23 cellular contexts compared by ENCODE assay signal in the genomic region with DNA sequence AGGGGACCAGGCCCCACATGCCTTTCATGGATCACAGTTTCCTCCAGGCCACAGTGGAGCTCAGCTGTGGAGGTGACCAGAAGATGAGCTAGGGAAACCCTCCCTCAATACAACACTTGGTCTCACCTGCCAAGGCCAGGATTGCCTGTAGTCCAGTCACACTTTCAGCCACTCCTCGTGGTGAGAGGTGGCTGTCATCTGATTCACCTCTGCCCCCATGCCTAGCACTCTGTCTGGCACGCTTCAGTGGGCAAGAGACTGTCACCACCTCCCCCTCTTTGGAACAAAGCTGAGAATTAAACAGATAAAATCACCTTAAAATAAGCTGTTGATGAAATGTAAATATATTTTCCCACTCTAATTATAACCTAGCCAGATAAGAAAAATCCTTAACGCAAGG. TPM values are rescaled to one million over a fixed set of nuclear protein-coding genes. Genes with fewer than 3 reads are reported as not detected.
DNase-seq lines count a peak whose midpoint lies in the region; ATAC-seq, FAIRE-seq and TF ChIP-seq lines count a peak whose summit lies in the region.
"Had no signal": no experiment of that assay in that cellular context is flagged by ENCODE, and none has a peak within 500 bp of the region (broad histone marks: within the 10 kb centered on the region; RNA-seq: fewer than 3 reads in every experiment).

No MANE protein-coding gene starts in this region.

- no peaks in the 10 kb centered on the region for H3K9me3 Mint-ChIP-seq in nephron progenitor cell
- H3K9me3 Mint-ChIP-seq: stimulated activated memory B cell treated with anti-CD40 and anti-IgM and Interleukin-4, amounts not matched to agents 10 μg/mL and 1 μg/mL and 100 μg/mL, for 72 hours had no signal

- TF ChIP-seq EP300 in GM12878 (IDR thresholded peaks at IDR 0.05; ENCODE audit: borderline replicate concordance in 1 of 2, control insufficient read depth in 1 of 2, low read depth in 2 of 2, low read length in 2 of 2): no peak

- no peaks in the 10 kb centered on the region for H3K36me3 Mint-ChIP-seq in nephron progenitor cell (ENCODE audit: low read depth)
- H3K36me3 Mint-ChIP-seq: stimulated activated memory B cell treated with anti-CD40 and anti-IgM and Interleukin-4, amounts not matched to agents 10 μg/mL and 1 μg/mL and 100 μg/mL, for 72 hours had no signal

- SMC1A ChIA-PET in GM12878 (lab: Charles Lee; ENCODE audit: uncharacterized antibody, unreplicated experiment): interaction anchor here (0.7 to 3.0 kb wide), 12 partner anchors 9 to 684 kb away, joined by 3 to 16 read pairs (median 4); no protein-coding TSS in a partner anchor

- BruUV-seq in GM12878 (replicated peaks; lab: Mats Ljungman, UMichigan): no TSS peak

- peak overlapping the region; percentile 61 for H3K4me3 Mint-ChIP-seq in nephron progenitor cell

- H3K9ac ChIP-seq in GM12878 (ENCODE audit: control insufficient read depth, insufficient read depth, low read length): no peak overlapping the region

- POLR2A ChIA-PET in GM12878 (lab: Charles Lee): no interaction called here

- peak; percentile 13; the same call in 1 of the 3 replicates for ATAC-seq in GM12878

- H2AFZ ChIP-seq in GM12878 (ENCODE audit: control insufficient read depth, low read depth, low read length): no peak overlapping the region

- H3K79me2 ChIP-seq in DOHH2 (ENCODE audit: control insufficient read depth, low read length) (no peaks in the 10 kb centered on the region), GM12878 (ENCODE audit: control insufficient read depth, insufficient read depth, low read length) (no peaks in the 10 kb centered on the region)

- CTCF ChIA-PET in GM12878 (lab: Yijun Ruan, JAX): interaction anchor here (0.6 to 3.4 kb wide), 22 partner anchors 9 to 688 kb away, joined by 3 to 23 read pairs (median 4); no protein-coding TSS in a partner anchor

- H4K20me1 ChIP-seq in DOHH2 (ENCODE audit: control insufficient read depth, insufficient read depth, low read depth, low read length): no peaks in the 10 kb centered on the region
- no peaks in the 10 kb centered on the region for H4K20me1 ChIP-seq in GM12878 (ENCODE audit: control insufficient read depth, insufficient read depth)

- H3K27ac Mint-ChIP-seq in nephron progenitor cell: no peak overlapping the region
- H3K27ac Mint-ChIP-seq: stimulated activated memory B cell treated with anti-CD40 and anti-IgM and Interleukin-4, amounts not matched to agents 10 μg/mL and 1 μg/mL and 100 μg/mL, for 72 hours had no signal

- in situ Hi-C loops in GM12878 (cut with MboI): no loop called here

- 33% methylated on average over 3 of the region's 3 CpGs for WGBS in GM12878 (ENCODE audit: insufficient coverage, insufficient replicate concordance, low lambda C conversion rate, missing lambda C conversion rate)

- H3K27me3 Mint-ChIP-seq in nephron progenitor cell (ENCODE audit: low read depth, poor library complexity): peaks cover 4% of the 10 kb centered on the region

- H3K4me2 ChIP-seq in DOHH2 (ENCODE audit: low read length) (peak overlapping the region; percentile 62; the same call in 1 of the 2 replicates), GM12878 (ENCODE audit: control insufficient read depth, insufficient read depth) (no peak overlapping the region)

- peaks cover 47% of the 10 kb centered on the region for H3K27me3 ChIP-seq in DOHH2 (ENCODE audit: control insufficient read depth, low read length)
- H3K27me3 ChIP-seq in GM12878 (replicated peaks in 1 of 2; ENCODE audit: control insufficient read depth in 2 of 2, insufficient read depth in 2 of 2, low read length in 1 of 2): peaks cover 5% of the 10 kb centered on the region in 2 experiments; a peak in 3 of 4 replicates
- no peaks in the 10 kb centered on the region for H3K27me3 ChIP-seq in uterus
- no peaks in the 10 kb centered on the region for H3K27me3 ChIP-seq in ascending aorta
- H3K27me3 ChIP-seq: sigmoid colon, thyroid gland had no signal

- DNase-seq in HK-2 (ENCODE audit: unreplicated experiment): peak; percentile 35
- no peak for DNase-seq in GM12878 (ENCODE audit: low read depth, low spot score)
- peak; percentile 42 for DNase-seq in nephron progenitor cell
- no peak for DNase-seq in uterus
- DNase-seq in NCI-H748 (lab: John Stamatoyannopoulos, UW; ENCODE audit: unreplicated experiment): no peak
- DNase-seq in ascending aorta (ENCODE audit: low spot score in 2 of 2): no peak
- DNase-seq: activated CD4-positive, CD25-positive, alpha-beta regulatory T cell treated with anti-CD3 and anti-CD28 coated beads, Interleukin-2, amount 50 U/mL, for 72 hours; activated CD8-positive, alpha-beta memory T cell treated with anti-CD3 and anti-CD28 coated beads for 24 hours; amniotic stem cell; caudate nucleus; DMS79 treated with DMSO at 0.1 percent for 48 hours; foreskin keratinocyte; islet precursor cell; Kasumi-1; NCI-H2029; NCI-H446 treated with DMSO at 0.1 percent for 48 hours; sigmoid colon; T1000; thyroid gland had no signal

- H3K36me3 ChIP-seq in DOHH2 (ENCODE audit: control insufficient read depth, low read length) (no peaks in the 10 kb centered on the region), GM12878 (ENCODE audit: control insufficient read depth in 2 of 2, insufficient read depth in 2 of 2, low read length in 1 of 2) (no peaks in the 10 kb centered on the region), uterus (no peaks in the 10 kb centered on the region), ascending aorta (no peaks in the 10 kb centered on the region)
- H3K36me3 ChIP-seq: sigmoid colon, thyroid gland had no signal

- no peak for FAIRE-seq in GM12878 (lab: Jason Lieb, UNC)
- FAIRE-seq: H54 had no signal

- H3K27ac ChIP-seq in DOHH2 (ENCODE audit: low read depth, low read length) (no peak overlapping the region), GM12878 (ENCODE audit: control insufficient read depth, insufficient read depth) (no peak overlapping the region), uterus (no peak overlapping the region), ascending aorta (no peak overlapping the region)
- H3K27ac ChIP-seq: foreskin keratinocyte, thyroid gland had no signal

- no peaks in the 10 kb centered on the region for H3K9me2 ChIP-seq in DOHH2 (replicated peaks; ENCODE audit: control insufficient read depth, low read length)

- TF ChIP-seq CTCF in DOHH2 (IDR thresholded peaks at IDR 0.05; ENCODE audit: low read depth, low read length, poor library complexity, severe bottlenecking) (no peak), GM12878 (IDR thresholded peaks at IDR 0.05 in 2 of 3, conservative IDR thresholded peaks at IDR 0.05 in 1 of 3; ENCODE audit: control insufficient read depth in 2 of 3, extremely low read depth in 1 of 3, insufficient read depth in 1 of 3, low read depth in 3 of 3, low read length in 3 of 3) (no peak), nephron progenitor cell (IDR thresholded peaks at IDR 0.05) (no peak), uterus (IDR thresholded peaks at IDR 0.05) (no peak), ascending aorta (IDR thresholded peaks at IDR 0.05) (no peak)

- TF ChIP-seq RAD21 in GM12878 (IDR thresholded peaks at IDR 0.05; ENCODE audit: insufficient read depth, low read depth, low read length): no peak

- TF ChIP-seq POLR2A in GM12878 (IDR thresholded peaks at IDR 0.05; ENCODE audit: low read depth, low read length) (no peak), uterus (IDR thresholded peaks at IDR 0.05) (no peak)

- RAD21 ChIA-PET in GM12878 (lab: Charles Lee; ENCODE audit: unreplicated experiment): interaction anchor here (0.7 to 2.6 kb wide), 9 partner anchors 9 to 228 kb away, joined by 3 to 8 read pairs (median 3); a partner anchor contains a TSS

- intact Hi-C loops in GM12878 (cut with micrococcal nuclease; ENCODE audit: unreplicated experiment): loop anchor here (10.0 kb wide), 1 partner anchor 174 kb away; no protein-coding TSS in a partner anchor
- intact Hi-C loops in uterus (cut with DNase I; ENCODE audit: low total_unique reads): loop anchor here (10.0 kb wide), 2 partner anchors 56 to 64 kb away; a partner anchor contains a TSS
- intact Hi-C loops in ascending aorta (cut with DNase I): loop anchor here (10.0 kb wide), 1 partner anchor 526 kb away; a partner anchor contains a TSS

- H3K4me3 ChIP-seq in DOHH2 (ENCODE audit: low read length) (no peak overlapping the region), GM12878 (no peak overlapping the region), uterus (no peak overlapping the region), ascending aorta (no peak overlapping the region)

- no peaks in the 10 kb centered on the region for H3K9me3 ChIP-seq in DOHH2 (ENCODE audit: control insufficient read depth, insufficient read depth, low read length)
- H3K9me3 ChIP-seq in GM12878 (replicated peaks; ENCODE audit: control insufficient read depth, insufficient read depth, low read length): no peaks in the 10 kb centered on the region
- H3K9me3 ChIP-seq in uterus: no peaks in the 10 kb centered on the region
- no peaks in the 10 kb centered on the region for H3K9me3 ChIP-seq in ascending aorta
- H3K9me3 ChIP-seq: sigmoid colon, thyroid gland had no signal

- H3K4me1 ChIP-seq in DOHH2 (ENCODE audit: control insufficient read depth, low read length) (peaks cover 22% of the 10 kb centered on the region), GM12878 (ENCODE audit: control insufficient read depth, insufficient read depth, low read length) (0 out of 2 replicates have a peak, but pooled peaks cover 4% of the 10 kb centered on the region), uterus (no peaks in the 10 kb centered on the region), ascending aorta (peaks cover 1 to 2% of the 10 kb centered on the region in 2 donors)

- no peaks in the 10 kb centered on the region for H3F3A ChIP-seq in DOHH2 (ENCODE audit: control insufficient read depth, insufficient read depth)

- H3K4me1 Mint-ChIP-seq in nephron progenitor cell: peaks cover 49% of the 10 kb centered on the region

RNA-seq across cellular contexts. Expression of a gene that starts 4.0 kb away (rescaled TPM):
- total RNA-seq in GM12878 (2013; cell fraction: nucleolus; rRNA removed): 0.04 TPM in 1 of 2 replicates, not detected in the other
- total RNA-seq in GM12878 (2014; rRNA removed): 0.05 and 0.06 TPM in 2 replicates
- not detected in 2 replicates for total RNA-seq in GM12878 (2014; rRNA removed; fragmentation: Illumina TruSeq; extraction: Trizol)
- 0.05 and 0.08 TPM in 2 replicates for total RNA-seq in GM12878 (2021)
- polyA plus RNA-seq in GM12878 (2011; ENCODE audit: low read depth): not detected
- polyA plus RNA-seq in GM12878 (2011; rRNA removed): 0.04 TPM in 1 of 2 replicates, not detected in the other
- 0.05 and 0.09 TPM in 2 replicates for polyA plus RNA-seq in GM12878 (2011; cell fraction: cytosol; rRNA removed)
- 0.01 TPM in 1 of 2 replicates, not detected in the other for polyA plus RNA-seq in GM12878 (2011; cell fraction: nucleus; rRNA removed)
- not detected in 2 replicates for polyA plus RNA-seq in GM12878 (2012)
- polyA plus RNA-seq in GM12878 (2014; fragmentation: Illumina TruSeq; extraction: Trizol): 0.07 TPM in 1 of 2 replicates, not detected in the other
- polyA plus RNA-seq in GM12878 (2014; fragmentation: Nextera tagmentation; extraction: Ambion mirVana): not detected
- polyA plus RNA-seq in GM12878 (2014; rRNA removed): 0.01 and 0.03 TPM in 2 replicates
- polyA plus RNA-seq in GM12878 (2016; fragmentation: Nextera tagmentation; extraction: Ambion mirVana): under 1 TPM; 0.03 to 0.04 TPM
- 0.05 TPM in 1 of 2 replicates, not detected in the other for polyA minus RNA-seq in GM12878 (2011; rRNA and poly(A)+ RNA removed)
- not detected in 2 replicates for polyA minus RNA-seq in GM12878 (2011; cell fraction: cytosol; rRNA and poly(A)+ RNA removed)
- not detected in 2 replicates for polyA minus RNA-seq in GM12878 (2011; cell fraction: nucleus; rRNA and poly(A)+ RNA removed)
- 10 to 100 TPM; 19.0 to 95.9 (median 52.5) TPM for total RNA-seq in uterus
- 3.4 TPM for total RNA-seq in ascending aorta

RNA-seq across cellular contexts. Expression of a gene that starts 30.7 kb away (rescaled TPM):
- 1.9 and 2.0 TPM in 2 replicates for total RNA-seq in GM12878 (2013; cell fraction: nucleolus; rRNA removed)
- total RNA-seq in GM12878 (2014; rRNA removed) (3.6 and 4.6 TPM in 2 replicates), GM12878 (2014; rRNA removed; fragmentation: Illumina TruSeq; extraction: Trizol) (2.5 and 2.7 TPM in 2 replicates), GM12878 (2021) (2.7 and 3.1 TPM in 2 replicates), uterus (not detected), ascending aorta (not detected)
- polyA plus RNA-seq in GM12878 (2011; ENCODE audit: low read depth): 0.75 TPM
- polyA plus RNA-seq in GM12878 (2011; rRNA removed) (5.8 and 8.3 TPM in 2 replicates), GM12878 (2014; fragmentation: Illumina TruSeq; extraction: Trizol) (4.4 and 4.8 TPM in 2 replicates), GM12878 (2014; fragmentation: Nextera tagmentation; extraction: Ambion mirVana) (1 to 10 TPM; 4.2 to 5.9 TPM), GM12878 (2014; rRNA removed) (3.3 and 5.1 TPM in 2 replicates), GM12878 (2016; fragmentation: Nextera tagmentation; extraction: Ambion mirVana) (1 to 10 TPM; 3.0 to 3.1 TPM)
- 2.7 and 3.7 TPM in 2 replicates for polyA plus RNA-seq in GM12878 (2011; cell fraction: cytosol; rRNA removed)
- polyA plus RNA-seq in GM12878 (2011; cell fraction: nucleus; rRNA removed): 5.4 and 7.0 TPM in 2 replicates
- 1.5 and 2.2 TPM in 2 replicates for polyA plus RNA-seq in GM12878 (2012)
- polyA minus RNA-seq in GM12878 (2011; rRNA and poly(A)+ RNA removed): 0.80 and 1.2 TPM in 2 replicates
- polyA minus RNA-seq in GM12878 (2011; cell fraction: cytosol; rRNA and poly(A)+ RNA removed): not detected in 2 replicates
- 0.96 TPM in 1 of 2 replicates, not detected in the other for polyA minus RNA-seq in GM12878 (2011; cell fraction: nucleus; rRNA and poly(A)+ RNA removed)
- total RNA-seq: epithelial cell of proximal tubule had no signal

RNA-seq across cellular contexts. Expression of a gene that starts 58.4 kb away (rescaled TPM):
- 91.7 and 99.2 TPM in 2 replicates for total RNA-seq in GM12878 (2013; cell fraction: nucleolus; rRNA removed)
- total RNA-seq in GM12878 (2014; rRNA removed) (56.5 and 66.2 TPM in 2 replicates), GM12878 (2014; rRNA removed; fragmentation: Illumina TruSeq; extraction: Trizol) (46.5 and 46.7 TPM in 2 replicates), GM12878 (2021) (35.2 and 39.5 TPM in 2 replicates), uterus (100 to 1,000 TPM in 1 of 4 donors, 10 to 100 TPM in 3; 25.4 to 114 (median 51.7) TPM), ascending aorta (63.1 TPM)
- polyA plus RNA-seq in GM12878 (2011; ENCODE audit: low read depth): 15.1 TPM
- polyA plus RNA-seq in GM12878 (2011; rRNA removed) (40.9 and 66.4 TPM in 2 replicates), GM12878 (2014; fragmentation: Illumina TruSeq; extraction: Trizol) (38.3 and 44.0 TPM in 2 replicates), GM12878 (2014; fragmentation: Nextera tagmentation; extraction: Ambion mirVana) (10 to 100 TPM; 15.0 to 16.6 TPM), GM12878 (2014; rRNA removed) (23.1 and 26.0 TPM in 2 replicates), GM12878 (2016; fragmentation: Nextera tagmentation; extraction: Ambion mirVana) (10 to 100 TPM; 73.4 to 77.6 TPM)
- polyA plus RNA-seq in GM12878 (2011; cell fraction: cytosol; rRNA removed): 21.2 and 22.6 TPM in 2 replicates
- polyA plus RNA-seq in GM12878 (2011; cell fraction: nucleus; rRNA removed): 16.3 and 16.4 TPM in 2 replicates
- 20.5 and 22.5 TPM in 2 replicates for polyA plus RNA-seq in GM12878 (2012)
- 58.4 and 64.9 TPM in 2 replicates for polyA minus RNA-seq in GM12878 (2011; rRNA and poly(A)+ RNA removed)
- polyA minus RNA-seq in GM12878 (2011; cell fraction: cytosol; rRNA and poly(A)+ RNA removed): 27.5 and 41.4 TPM in 2 replicates
- 23.3 and 31.1 TPM in 2 replicates for polyA minus RNA-seq in GM12878 (2011; cell fraction: nucleus; rRNA and poly(A)+ RNA removed)

Comparison
In these comparisons a context has a peak if more than half of its experiments do, and no peak if none do; other contexts are left out.
1. DNase-seq: peak in HK-2 (single experiment) and nephron progenitor cell (single experiment); none in GM12878 (single experiment), uterus (0 of 2), NCI-H748 (single experiment) and ascending aorta (0 of 2).